8 cellular contexts compared by ENCODE assay signal in genomic region chr1:56516539-56517252, GRCh38.
DNase-seq lines count a peak whose midpoint lies in the region; ATAC-seq, FAIRE-seq and TF ChIP-seq lines count a peak whose summit lies in the region.

No MANE protein-coding gene starts in this region.

- H3K9me3 ChIP-seq in adipocyte (ENCODE audit: control insufficient read depth, low read length) (no peaks in the 10 kb centered on the region), kidney (ENCODE audit: control insufficient read depth in 1 of 2, low read length in 2 of 2) (no peaks in the 10 kb centered on the region)

- intact Hi-C loops in kidney (cut with DNase I) = no loop called here

- ATAC-seq in GM21515 (IDR thresholded peaks at IDR 0.05; ENCODE audit: unreplicated experiment) = peak; percentile 88

- no peak for FAIRE-seq in kidney (lab: Jason Lieb, UNC)

- H3K27ac ChIP-seq in kidney (ENCODE audit: low read depth in 2 of 2, low read length in 2 of 2) = peak overlapping the region; percentile 69 to 88

- no peak for TF ChIP-seq CTCF in kidney (IDR thresholded peaks at IDR 0.05; ENCODE audit: borderline replicate concordance, extremely low read depth, insufficient read depth)

- no peaks in the 10 kb centered on the region for H3K27me3 ChIP-seq in adipocyte (replicated peaks; ENCODE audit: control insufficient read depth, insufficient read depth, low read length)

- DNase-seq in DMS53 (lab: John Stamatoyannopoulos, UW) = peak; percentile 99
- DNase-seq in HPDE6-E6E7 (ENCODE audit: extremely low spot score) = peak; percentile 78
- DNase-seq in adipocyte (ENCODE audit: low read depth) = peak; percentile 40
- no peak for DNase-seq in kidney
- DNase-seq in stimulated activated CD4-positive, alpha-beta T cell treated with anti-CD3 and anti-CD28 coated beads, Interleukin-1b, Interleukin-23, amount 100 ng/mL, for 48 hours = no peak
- no peak for DNase-seq in ecto neural progenitor cell (ENCODE audit: low spot score)
- no peak for DNase-seq in NCI-H1436 treated with DMSO at 0.1 percent for 48 hours (lab: John Stamatoyannopoulos, UW)

- H3K4me1 ChIP-seq in adipocyte (ENCODE audit: control insufficient read depth, insufficient read depth, low read length) = peaks cover 44% of the 10 kb centered on the region
- H3K4me1 ChIP-seq in kidney (ENCODE audit: control insufficient read depth in 1 of 2, insufficient read depth in 1 of 2, low read depth in 1 of 2, low read length in 2 of 2) = peaks cover 21 to 40% of the 10 kb centered on the region in 2 donors

- H3K36me3 ChIP-seq in adipocyte (ENCODE audit: control insufficient read depth, insufficient read depth, low read length, severe bottlenecking) = peaks cover 86% of the 10 kb centered on the region
- H3K36me3 ChIP-seq in kidney (ENCODE audit: control insufficient read depth in 1 of 2, insufficient read depth in 2 of 2, low read length in 2 of 2) = peaks cover 10 to 32% of the 10 kb centered on the region in 2 donors

- no peak overlapping the region for H3K4me3 ChIP-seq in adipocyte (ENCODE audit: low read length)
- no peak overlapping the region for H3K4me3 ChIP-seq in kidney (ENCODE audit: low read length in 2 of 2)

- H3K9ac ChIP-seq in adipocyte (ENCODE audit: low read length) = peak overlapping the region; percentile 33
- peak overlapping the region in 1 of 2 donors; percentile 7 for H3K9ac ChIP-seq in kidney (ENCODE audit: low read length in 2 of 2)

Comparison
In these comparisons a context has a peak if more than half of its experiments do, and no peak if none do; other contexts are left out.
1. DNase-seq: peak in DMS53 (single experiment), HPDE6-E6E7 (single experiment) and adipocyte (single experiment); none in kidney (single experiment), stimulated activated CD4-positive, alpha-beta T cell treated with anti-CD3 and anti-CD28 coated beads, Interleukin-1b, Interleukin-23, amount 100 ng/mL, for 48 hours (single experiment), ecto neural progenitor cell (single experiment) and NCI-H1436 treated with DMSO at 0.1 percent for 48 hours (single experiment).